ENCODE assay signal across 29 cellular contexts in genomic region chr10:20391629-20392028, GRCh38.
"Had no signal": no experiment of that assay in that cellular context is flagged by ENCODE, and none has a peak within 500 bp of the region (broad histone marks: within the 10 kb centered on the region; RNA-seq: fewer than 3 reads in every experiment).

No MANE protein-coding gene starts in this region.

- H3K4me1 Mint-ChIP-seq: endodermal cell had no signal

- FAIRE-seq: colon, endometrium, endothelial cell of umbilical vein, frontal cortex had no signal

- H3K4me3 Mint-ChIP-seq: dendritic cell treated with granulocyte-macrophage colony-stimulating factor and Interleukin-4, amounts not matched to agents 40 ng/mL and 50 ng/mL, for 4 days; effector memory CD8-positive, alpha-beta T cell; endodermal cell had no signal

- H3K9me3 ChIP-seq: colonic mucosa, esophagus muscularis mucosa, esophagus squamous epithelium, gastrocnemius medialis, gastroesophageal sphincter, heart left ventricle, heart right ventricle had no signal

- H3K36me3 ChIP-seq: colonic mucosa, esophagus muscularis mucosa, esophagus squamous epithelium, gastrocnemius medialis, gastroesophageal sphincter, heart left ventricle, heart right ventricle had no signal

- H3K9me3 Mint-ChIP-seq: endodermal cell had no signal

- H3K4me1 ChIP-seq: colonic mucosa, esophagus muscularis mucosa, esophagus squamous epithelium, foreskin keratinocyte, gastrocnemius medialis, gastroesophageal sphincter, heart left ventricle, heart right ventricle had no signal

- H3K27ac ChIP-seq: colonic mucosa, coronary artery, dorsolateral prefrontal cortex, epithelial cell of prostate, esophagus muscularis mucosa, esophagus squamous epithelium, foreskin keratinocyte, gastrocnemius medialis, gastroesophageal sphincter, heart left ventricle, heart right ventricle had no signal

- DNase-seq: colonic mucosa; cortex of kidney; dermis blood vessel endothelial cell; dorsolateral prefrontal cortex; effector CD4-positive, alpha-beta T cell; effector CD8-positive, alpha-beta T cell; effector memory CD4-positive, alpha-beta T cell; effector memory CD8-positive, alpha-beta T cell; endodermal cell; erythroblast; esophagus squamous epithelium; foreskin fibroblast; foreskin keratinocyte; foreskin melanocyte; gastrocnemius medialis; glutamatergic neuron; head of caudate nucleus; heart left ventricle; heart right ventricle had no signal

- ATAC-seq: effector memory CD8-positive, alpha-beta T cell; esophagus mucosa; foreskin keratinocyte; gastrocnemius medialis; gastroesophageal sphincter; heart left ventricle; heart right ventricle had no signal

- H3K4me3 ChIP-seq: colonic mucosa, coronary artery, dorsolateral prefrontal cortex, esophagus muscularis mucosa, esophagus squamous epithelium, gastrocnemius medialis, gastroesophageal sphincter, heart left ventricle, heart right ventricle had no signal

- H3K27me3 Mint-ChIP-seq: dendritic cell treated with granulocyte-macrophage colony-stimulating factor and Interleukin-4, amounts not matched to agents 40 ng/mL and 50 ng/mL, for 4 days; effector memory CD8-positive, alpha-beta T cell had no signal

- H3K27ac Mint-ChIP-seq: dendritic cell treated with granulocyte-macrophage colony-stimulating factor and Interleukin-4, amounts not matched to agents 40 ng/mL and 50 ng/mL, for 4 days; effector memory CD8-positive, alpha-beta T cell; endodermal cell had no signal

- H3K27me3 ChIP-seq: colonic mucosa, dorsolateral prefrontal cortex, esophagus muscularis mucosa, esophagus squamous epithelium, foreskin keratinocyte, gastrocnemius medialis, gastroesophageal sphincter, heart left ventricle, heart right ventricle had no signal
